21 cellular contexts compared by ENCODE assay signal in genomic region chr16:25886598-25886997, GRCh38.
"Had no signal": no experiment of that assay in that cellular context is flagged by ENCODE, and none has a peak within 500 bp of the region (broad histone marks: within the 10 kb centered on the region; RNA-seq: fewer than 3 reads in every experiment).

No MANE protein-coding gene starts in this region.

- H3K27ac Mint-ChIP-seq: IgD-negative memory B cell, T-cell had no signal

- H3K4me1 Mint-ChIP-seq: IgD-negative memory B cell, T-cell had no signal

- ATAC-seq: K562, T-cell had no signal

- H3K27ac ChIP-seq: HL-60, RWPE1 had no signal

- H3K4me3 Mint-ChIP-seq: IgD-negative memory B cell, T-cell had no signal

- H3K27me3 Mint-ChIP-seq: IgD-negative memory B cell had no signal

- H3K4me3 ChIP-seq: K562 had no signal

- DNase-seq: MV-4-11, NCI-H1048, NCI-H1105, NCI-H1417, NCI-H1436 treated with DMSO at 0.1 percent for 48 hours, NCI-H1694, NCI-H187 treated with DMSO at 0.1 percent for 48 hours, NCI-H2029 treated with DMSO at 0.1 percent for 48 hours, NCI-H2171 treated with DMSO at 0.1 percent for 48 hours, NCI-H2227 treated with DMSO at 0.1 percent for 48 hours, NCI-H524, NCI-H526 treated with DMSO at 0.1 percent for 48 hours, NCI-H748 treated with DMSO at 0.1 percent for 48 hours, SHP77, SK-N-SH, SW 1271, T-cell had no signal

- H3K9ac ChIP-seq: SK-N-SH had no signal

- H3K4me2 ChIP-seq: SK-N-SH had no signal

- H3K9me3 ChIP-seq: SK-N-SH had no signal

- H3K36me3 Mint-ChIP-seq: T-cell had no signal
